Comparison of ENCODE assay signal across 8 cellular contexts in the genomic region with DNA sequence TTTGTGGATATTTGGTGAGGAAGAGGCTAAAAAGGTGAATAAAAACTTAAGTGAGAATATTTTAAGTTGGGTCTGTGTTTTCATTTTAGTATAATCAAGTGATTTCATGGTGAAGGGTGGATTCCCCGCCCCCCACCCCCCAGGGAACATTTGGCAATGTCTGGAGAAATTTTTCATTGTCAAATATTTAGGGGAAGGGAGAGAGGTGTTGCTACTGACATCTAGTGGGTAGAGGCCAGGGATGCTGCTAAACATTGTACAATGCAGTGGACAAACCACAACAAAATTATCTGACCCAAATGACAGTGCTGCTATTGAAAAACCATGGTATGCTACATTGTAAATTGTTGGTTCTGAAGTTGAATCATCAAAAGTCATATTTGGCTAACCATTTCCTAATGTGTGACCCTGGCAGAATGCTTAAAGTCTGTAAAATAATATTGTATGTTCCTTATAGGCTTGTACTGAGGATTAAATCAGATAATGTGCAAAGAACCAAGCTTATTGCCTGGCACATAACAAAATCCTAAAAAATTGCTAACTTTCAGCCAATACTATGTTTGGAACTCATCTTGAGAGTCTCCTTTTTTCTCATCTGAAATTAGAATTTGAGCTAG. TPM values are rescaled to one million over a fixed set of nuclear protein-coding genes. Genes with fewer than 3 reads are reported as not detected.
DNase-seq lines count a peak whose midpoint lies in the region; ATAC-seq, FAIRE-seq and TF ChIP-seq lines count a peak whose summit lies in the region.

No MANE protein-coding gene starts in this region.

- DNase-seq in AG09319 (ENCODE audit: extremely low read depth, low read depth) (no peak), GM12891 (ENCODE audit: insufficient read length, low spot score) (no peak), SK-MEL-5 (ENCODE audit: low read depth, low spot score) (peak; percentile 73), glomerular visceral epithelial cell (ENCODE audit: extremely low spot score) (peak; percentile 39), nucleus accumbens (lab: John Stamatoyannopoulos, UW) (no peak), spleen (no peak)
- DNase-seq in effector CD4-positive, alpha-beta T cell: no peak

- in situ Hi-C loops in SK-MEL-5 (cut with HindIII; ENCODE audit: low pct_unique_long_range_greater_than_20kb, low sequenced_read_pairs): no loop called here

- peaks cover 17 to 70% (median 44%) of the 10 kb centered on the region in 6 donors for H3K4me1 ChIP-seq in spleen

- intact Hi-C loops in spleen (cut with DNase I; ENCODE audit: low total_unique reads): no loop called here

- no peak for TF ChIP-seq POLR2A in GM12891 (IDR thresholded peaks at IDR 0.05; ENCODE audit: low read depth, low read length)
- TF ChIP-seq POLR2A in spleen (IDR thresholded peaks at IDR 0.05): no peak

- H3K27ac ChIP-seq in spleen: no peak overlapping the region

- H3K9me3 ChIP-seq in spleen: no peaks in the 10 kb centered on the region

- peaks cover 0 to 88% (median 27%) of the 10 kb centered on the region in 6 donors for H3K36me3 ChIP-seq in spleen

- peak; percentile 66 for TF ChIP-seq CTCF in AG09319 (IDR thresholded peaks at IDR 0.05; ENCODE audit: low read depth, low read length)
- peak in 1 of 11 experiments; percentile 16 for TF ChIP-seq CTCF in spleen (IDR thresholded peaks at IDR 0.05 in 8 of 11, conservative IDR thresholded peaks at IDR 0.05 in 3 of 11)

- H3K4me3 ChIP-seq in spleen: no peak overlapping the region

- ATAC-seq in HG02610 (IDR thresholded peaks at IDR 0.05; ENCODE audit: unreplicated experiment): no peak

- FAIRE-seq in GM12891 (lab: Jason Lieb, UNC): peak; percentile 85

- 61 to 83% (median 71%) methylated on average over 1 of the region's 1 CpG for WGBS in spleen, 5 donors

- no peaks in the 10 kb centered on the region for H3K27me3 ChIP-seq in spleen (replicated peaks in 1 of 7)

TF ChIP-seq in GM12891, 5 proteins besides CTCF, POLR2A, EP300 and RAD21:
- TF ChIP-seq SPI1 (IDR thresholded peaks at IDR 0.05; ENCODE audit: low read depth, low read length): no peak
- no peak for TF ChIP-seq TAF1 (IDR thresholded peaks at IDR 0.05; ENCODE audit: low read depth, low read length)
- no peak for TF ChIP-seq POLR2AphosphoS5 (IDR thresholded peaks at IDR 0.05; ENCODE audit: low read depth, low read length)
- no peak for TF ChIP-seq POU2F2 (IDR thresholded peaks at IDR 0.05; ENCODE audit: low read depth, low read length)
- TF ChIP-seq PAX5 (IDR thresholded peaks at IDR 0.05; ENCODE audit: insufficient read depth, low read length, severe bottlenecking): no peak

RNA-seq across cellular contexts. Expression of gene C5orf24, which starts 5.6 kb away (rescaled TPM):
- 11.7 TPM for polyA plus RNA-seq in GM12891 (2012; ENCODE audit: low read depth, missing spikeins)
- total RNA-seq in SK-MEL-5 (2014; rRNA removed; shearing (Covaris generic)): 41.7 and 42.2 TPM in 2 replicates
- polyA plus RNA-seq in SK-MEL-5 (2015; cell fraction: cytosol; rRNA removed): 42.9 and 52.6 TPM in 2 replicates
- 53.8 and 61.4 TPM in 2 replicates for polyA plus RNA-seq in SK-MEL-5 (2015; cell fraction: nucleus; rRNA removed)
- total RNA-seq in spleen: 10 to 100 TPM; 27.3 to 48.1 (median 39.1) TPM
- polyA plus RNA-seq in spleen: 10 to 100 TPM; 12.3 to 15.6 (median 15.3) TPM

RNA-seq across cellular contexts. Expression of gene TXNDC15, which starts 22.8 kb away (rescaled TPM):
- 27.2 TPM for polyA plus RNA-seq in GM12891 (2012; ENCODE audit: low read depth, missing spikeins)
- total RNA-seq in SK-MEL-5 (2014; rRNA removed; shearing (Covaris generic)): 84.7 and 94.9 TPM in 2 replicates
- 108 and 125 TPM in 2 replicates for polyA plus RNA-seq in SK-MEL-5 (2015; cell fraction: cytosol; rRNA removed)
- polyA plus RNA-seq in SK-MEL-5 (2015; cell fraction: nucleus; rRNA removed): 15.5 and 20.7 TPM in 2 replicates
- 100 to 1,000 TPM in 1 of 7 donors, 10 to 100 TPM in 6; 45.9 to 109 (median 63.4) TPM for total RNA-seq in spleen
- polyA plus RNA-seq in spleen: 10 to 100 TPM; 37.4 to 60.8 (median 39.8) TPM

RNA-seq across cellular contexts. Expression of gene PCBD2, which starts 53.5 kb away (rescaled TPM):
- polyA plus RNA-seq in GM12891 (2012; ENCODE audit: low read depth, missing spikeins): 4.9 TPM
- total RNA-seq in SK-MEL-5 (2014; rRNA removed; shearing (Covaris generic)): 5.6 and 6.7 TPM in 2 replicates
- polyA plus RNA-seq in SK-MEL-5 (2015; cell fraction: cytosol; rRNA removed): 5.4 and 6.2 TPM in 2 replicates
- 3.7 and 5.1 TPM in 2 replicates for polyA plus RNA-seq in SK-MEL-5 (2015; cell fraction: nucleus; rRNA removed)
- total RNA-seq in spleen: 10 to 100 TPM in 5 of 7 donors, 1 to 10 TPM in 2; 8.1 to 15.8 (median 10.2) TPM
- 1 to 10 TPM; 2.8 to 5.9 (median 4.3) TPM for polyA plus RNA-seq in spleen

Comparison
In these comparisons a context has a peak if more than half of its experiments do, and no peak if none do; other contexts are left out.
1. DNase-seq: peak in SK-MEL-5 (single experiment) and glomerular visceral epithelial cell (single experiment); none in AG09319 (single experiment), GM12891 (single experiment), nucleus accumbens (0 of 56), spleen (single experiment) and effector CD4-positive, alpha-beta T cell (single experiment).